In genomic region chr20:1010659-1011058, GRCh38 we compare ENCODE assay signal across 24 cellular contexts. TPM values are rescaled to one million over a fixed set of nuclear protein-coding genes. Genes with fewer than 3 reads are reported as not detected.
DNase-seq lines count a peak whose midpoint lies in the region; ATAC-seq, FAIRE-seq and TF ChIP-seq lines count a peak whose summit lies in the region.
"Had no signal": no experiment of that assay in that cellular context is flagged by ENCODE, and none has a peak within 500 bp of the region (broad histone marks: within the 10 kb centered on the region; RNA-seq: fewer than 3 reads in every experiment).

No MANE protein-coding gene starts in this region.

- no peak overlapping the region for H3K27ac ChIP-seq in Peyer's patch
- no peak overlapping the region for H3K27ac ChIP-seq in smooth muscle cell (ENCODE audit: low read depth)
- no peak overlapping the region for H3K27ac ChIP-seq in SK-N-SH (ENCODE audit: low read depth in 2 of 2, low read length in 1 of 2)
- H3K27ac ChIP-seq: body of pancreas, GM23248, left lung, neural progenitor cell, vagina had no signal

- H3K27me3 ChIP-seq in Peyer's patch = no peaks in the 10 kb centered on the region
- H3K27me3 ChIP-seq in smooth muscle cell (ENCODE audit: low read depth) = no peaks in the 10 kb centered on the region
- H3K27me3 ChIP-seq in SK-N-SH (ENCODE audit: insufficient read depth) = no peaks in the 10 kb centered on the region
- H3K27me3 ChIP-seq: body of pancreas, vagina had no signal

- TF ChIP-seq CTCF in GM12865 (IDR thresholded peaks at IDR 0.05; ENCODE audit: insufficient read depth, low read depth, low read length, missing control alignments) = no peak
- no peak for TF ChIP-seq CTCF in Peyer's patch (IDR thresholded peaks at IDR 0.05)
- no peak for TF ChIP-seq CTCF in smooth muscle cell (IDR thresholded peaks at IDR 0.05; ENCODE audit: borderline replicate concordance, insufficient read depth, poor library complexity, severe bottlenecking)
- no peak for TF ChIP-seq CTCF in SK-N-SH (IDR thresholded peaks at IDR 0.05)

- H3K36me3 ChIP-seq in Peyer's patch (no peaks in the 10 kb centered on the region), smooth muscle cell (ENCODE audit: low read depth) (no peaks in the 10 kb centered on the region), SK-N-SH (replicated peaks in 1 of 2; ENCODE audit: control insufficient read depth in 1 of 2, insufficient read depth in 2 of 2, low read length in 1 of 2) (no peaks in the 10 kb centered on the region)
- H3K36me3 ChIP-seq: left lung, neural progenitor cell, vagina had no signal

- no peaks in the 10 kb centered on the region for H3F3A ChIP-seq in smooth muscle cell (ENCODE audit: low read depth)
- no peaks in the 10 kb centered on the region for H3F3A ChIP-seq in SK-N-SH (replicated peaks; ENCODE audit: insufficient read depth)

- H3K79me2 ChIP-seq in smooth muscle cell (ENCODE audit: low read depth) (no peaks in the 10 kb centered on the region), SK-N-SH (ENCODE audit: insufficient read depth) (no peaks in the 10 kb centered on the region)

- WGBS in smooth muscle cell (ENCODE audit: low lambda C conversion rate) = 93% methylated on average over 6 of the region's 6 CpGs
- WGBS in SK-N-SH (ENCODE audit: low lambda C conversion rate) = 36% methylated on average over 5 of the region's 6 CpGs

- H3K9me3 ChIP-seq in Peyer's patch = no peaks in the 10 kb centered on the region
- no peaks in the 10 kb centered on the region for H3K9me3 ChIP-seq in smooth muscle cell (replicated peaks; ENCODE audit: low read depth)
- no peaks in the 10 kb centered on the region for H3K9me3 ChIP-seq in SK-N-SH
- H3K9me3 ChIP-seq: body of pancreas, left lung, vagina had no signal

- FAIRE-seq in GM19239 (lab: Jason Lieb, UNC) = peak; percentile 62
- FAIRE-seq: endometrium had no signal

- CTCF ChIA-PET in SK-N-SH (lab: Yijun Ruan, JAX) = interaction anchor here (1.7 kb wide), 1 partner anchor 98 kb away, joined by 5 read pairs; no protein-coding TSS in a partner anchor

- H3K9me2 ChIP-seq in SK-N-SH = no peaks in the 10 kb centered on the region; the same call in 1 of the 2 replicates

- POLR2A ChIA-PET in SK-N-SH (lab: Yijun Ruan, JAX) = interaction anchor here (0.6 kb wide), 1 partner anchor 10 kb away, joined by 3 read pairs; no protein-coding TSS in a partner anchor

- H3K4me1 ChIP-seq in Peyer's patch (no peaks in the 10 kb centered on the region), smooth muscle cell (ENCODE audit: low read depth) (no peaks in the 10 kb centered on the region), SK-N-SH (ENCODE audit: control insufficient read depth in 1 of 2, insufficient read depth in 2 of 2, low read depth in 1 of 2, low read length in 1 of 2) (no peaks in the 10 kb centered on the region; a peak in 1 of 4 replicates)
- H3K4me1 ChIP-seq: body of pancreas, left lung, vagina had no signal

- TF ChIP-seq POLR2A in Peyer's patch (IDR thresholded peaks at IDR 0.05) = no peak

- H3K4me2 ChIP-seq in smooth muscle cell (no peak overlapping the region), SK-N-SH (no peak overlapping the region)
- H3K4me2 ChIP-seq: neural progenitor cell had no signal

- no peak overlapping the region for H3K4me3 ChIP-seq in GM12865 (ENCODE audit: low read depth, low read length)
- H3K4me3 ChIP-seq in Peyer's patch = no peak overlapping the region
- no peak overlapping the region for H3K4me3 ChIP-seq in smooth muscle cell
- no peak overlapping the region for H3K4me3 ChIP-seq in SK-N-SH (ENCODE audit: low read depth in 2 of 2, low read length in 1 of 2)
- H3K4me3 ChIP-seq: body of pancreas, GM23248, left lung, neural progenitor cell, vagina had no signal

- ATAC-seq in GM21786 (IDR thresholded peaks at IDR 0.05; ENCODE audit: unreplicated experiment) (peak; percentile 37), HG03520 (IDR thresholded peaks at IDR 0.05; ENCODE audit: unreplicated experiment) (peak; percentile 86)
- ATAC-seq: body of pancreas, left lung, SK-N-SH treated with all-trans-retinoic acid at 6 μM for 48 hours had no signal

- H4K20me1 ChIP-seq in smooth muscle cell (ENCODE audit: low read depth) = no peaks in the 10 kb centered on the region
- H4K20me1 ChIP-seq in SK-N-SH (ENCODE audit: insufficient read depth) = no peaks in the 10 kb centered on the region

- H3K9ac ChIP-seq in smooth muscle cell (ENCODE audit: low read depth) = no peak overlapping the region
- H3K9ac ChIP-seq in SK-N-SH = no peak overlapping the region
- H3K9ac ChIP-seq: GM23248, neural progenitor cell had no signal

- no peak for TF ChIP-seq RAD21 in SK-N-SH (IDR thresholded peaks at IDR 0.05; ENCODE audit: low read length)

- H2AFZ ChIP-seq in smooth muscle cell (ENCODE audit: low read depth) = no peak overlapping the region
- H2AFZ ChIP-seq in SK-N-SH (ENCODE audit: low read depth) = no peak overlapping the region
- H2AFZ ChIP-seq: GM23248, neural progenitor cell had no signal

- DNase-seq in GM12865 (ENCODE audit: low read depth) (peak; percentile 83), GM19239 (ENCODE audit: insufficient read length, low spot score) (peak; percentile 47), D341Med (ENCODE audit: low spot score) (no peak), Peyer's patch (no peak), smooth muscle cell (lab: John Stamatoyannopoulos, UW; ENCODE audit: unreplicated experiment) (no peak), SK-N-SH (no peak)
- DNase-seq: activated CD4-positive, alpha-beta T cell treated with anti-CD3 and anti-CD28 coated beads for 1 hour; body of pancreas; DMS 273 treated with DMSO at 0.1 percent for 48 hours; GM23248; KG1; left lung; midbrain; NCI-H1930; NCI-H345; stimulated activated CD4-positive, alpha-beta T cell treated with anti-CD3 and anti-CD28 coated beads, Interleukin-4, amount 100 ng/mL, for 4 hours had no signal

- no peak for TF ChIP-seq EP300 in SK-N-SH (IDR thresholded peaks at IDR 0.05; ENCODE audit: borderline replicate concordance in 1 of 2, low read depth in 1 of 2, low read length in 1 of 2)

TF ChIP-seq in SK-N-SH, 30 proteins besides CTCF, POLR2A, EP300 and RAD21 (continues in another document):
- no peak for TF ChIP-seq TEAD4 (IDR thresholded peaks at IDR 0.05; ENCODE audit: borderline replicate concordance, insufficient read depth)
- no peak for TF ChIP-seq REST (IDR thresholded peaks at IDR 0.05; ENCODE audit: low read depth, low read length)
- TF ChIP-seq NFIC (IDR thresholded peaks at IDR 0.05; ENCODE audit: borderline replicate concordance) = no peak
- no peak for TF ChIP-seq ELF1 (IDR thresholded peaks at IDR 0.05)
- TF ChIP-seq, protein P1, sequence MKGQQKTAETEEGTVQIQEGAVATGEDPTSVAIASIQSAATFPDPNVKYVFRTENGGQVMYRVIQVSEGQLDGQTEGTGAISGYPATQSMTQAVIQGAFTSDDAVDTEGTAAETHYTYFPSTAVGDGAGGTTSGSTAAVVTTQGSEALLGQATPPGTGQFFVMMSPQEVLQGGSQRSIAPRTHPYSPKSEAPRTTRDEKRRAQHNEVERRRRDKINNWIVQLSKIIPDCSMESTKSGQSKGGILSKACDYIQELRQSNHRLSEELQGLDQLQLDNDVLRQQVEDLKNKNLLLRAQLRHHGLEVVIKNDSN (IDR thresholded peaks at IDR 0.05; ENCODE audit: borderline replicate concordance, low read depth) = no peak
- TF ChIP-seq ZBTB33 (IDR thresholded peaks at IDR 0.05; ENCODE audit: borderline replicate concordance, low read depth) = no peak
- TF ChIP-seq SMC3 (IDR thresholded peaks at IDR 0.05; ENCODE audit: low read depth, low read length) = no peak
- TF ChIP-seq RFX5 (IDR thresholded peaks at IDR 0.05; ENCODE audit: low read length) = no peak

RNA-seq across cellular contexts. Expression of gene RSPO4, which starts 8.5 kb away (rescaled TPM):
- total RNA-seq in Peyer's patch (not detected), smooth muscle cell (0.22 and 1.3 TPM in 2 replicates)
- polyA plus RNA-seq in smooth muscle cell (5.0 and 7.5 TPM in 2 replicates), SK-N-SH (2012; rRNA removed) (0.03 TPM in 1 of 2 replicates, not detected in the other)
- polyA plus RNA-seq in SK-N-SH (2012; cell fraction: cytosol; rRNA removed) = 0.03 and 0.04 TPM in 2 replicates
- polyA plus RNA-seq in SK-N-SH (2012; cell fraction: nucleus; rRNA removed) = 0.06 and 0.08 TPM in 2 replicates
- total RNA-seq: activated CD8-positive, alpha-beta memory T cell treated with anti-CD3 and anti-CD28 coated beads for 36 hours; body of pancreas; G401; GM23248; vagina had no signal

Comparison
In these comparisons a context has a peak if more than half of its experiments do, and no peak if none do; other contexts are left out.
1. DNase-seq: peak in GM12865 (single experiment) and GM19239 (single experiment); none in D341Med (single experiment), Peyer's patch (0 of 3), smooth muscle cell (single experiment) and SK-N-SH (single experiment).